ENCODE assay signal across 15 cellular contexts in genomic region chr18:48993586-48993985, GRCh38. TPM values are rescaled to one million over a fixed set of nuclear protein-coding genes. Genes with fewer than 3 reads are reported as not detected.
A peak's percentile ranks its signal among the peaks of the same experiment; 100 is the strongest.
DNase-seq lines count a peak whose midpoint lies in the region; ATAC-seq, FAIRE-seq and TF ChIP-seq lines count a peak whose summit lies in the region.
"Had no signal": no experiment of that assay in that cellular context is flagged by ENCODE, and none has a peak within 500 bp of the region (broad histone marks: within the 10 kb centered on the region; RNA-seq: fewer than 3 reads in every experiment).

No MANE protein-coding gene starts in this region.

- CTCF ChIA-PET in A549 (lab: Yijun Ruan, JAX): no interaction called here
- CTCF ChIA-PET in IMR-90 (lab: Yijun Ruan, JAX): interaction anchor here (0.6 kb wide), 1 partner anchor 19 kb away, joined by 3 read pairs; no protein-coding TSS in a partner anchor

- TF ChIP-seq RAD21 in A549 (conservative IDR thresholded peaks at IDR 0.05 in 1 of 2, IDR thresholded peaks at IDR 0.05 in 1 of 2) (no peak), IMR-90 (IDR thresholded peaks at IDR 0.05; ENCODE audit: low read length) (no peak)

- WGBS in A549 (ENCODE audit: missing lambda C conversion rate): 83% methylated on average over 10 of the region's 10 CpGs
- WGBS in IMR-90 (ENCODE audit: extremely low coverage in 2 of 2, insufficient read length in 1 of 2), 2 experiments: 57% methylated on average over 2 of the region's 10 CpGs; no CpG with 5 or more reads in 1 of the 2 experiments
- 43 to 45% methylated on average over 9 of the region's 10 CpGs for WGBS in esophagus squamous epithelium, 2 donors

- no peak overlapping the region for H3K9ac ChIP-seq in IMR-90 (ENCODE audit: low read depth, low read length)

- peak overlapping the region; percentile 67 for H3K18ac ChIP-seq in IMR-90 (ENCODE audit: low read depth, low read length)

- H3K9me3 ChIP-seq in A549 (no peaks in the 10 kb centered on the region), IMR-90 (ENCODE audit: control insufficient read depth, insufficient read depth, low read length) (no peaks in the 10 kb centered on the region), esophagus squamous epithelium (no peaks in the 10 kb centered on the region)

- peak overlapping the region; percentile 86 for H3K4ac ChIP-seq in IMR-90 (ENCODE audit: low read depth, low read length)

- peak overlapping the region; percentile 95 for H3K27ac Mint-ChIP-seq in osteocyte (ENCODE audit: unreplicated experiment)
- H3K27ac Mint-ChIP-seq: activated CD8-positive, alpha-beta T cell treated with anti-CD3 and anti-CD28 coated beads, Interleukin-2, amount 10 ng/mL, durations not matched to agents 7 days and 5 days; activated naive CD8-positive, alpha-beta T cell treated with anti-CD3 and anti-CD28 coated beads, Interleukin-2, amount 10 ng/mL, durations not matched to agents 7 days and 5 days had no signal

- H3K4me3 ChIP-seq in A549 (no peak overlapping the region), IMR-90 (ENCODE audit: insufficient read depth, low read depth, low read length) (no peak overlapping the region), esophagus squamous epithelium (no peak overlapping the region)
- H3K4me3 ChIP-seq: SK-N-MC had no signal

- peak overlapping the region; percentile 82 for H4K91ac ChIP-seq in IMR-90 (ENCODE audit: insufficient read depth, low read depth, low read length)

- no peak for FAIRE-seq in A549 (lab: Jason Lieb, UNC)

- H3K27me3 Mint-ChIP-seq in osteocyte (ENCODE audit: unreplicated experiment): no peaks in the 10 kb centered on the region

- DNase-seq in A549 (ENCODE audit: low read depth in 1 of 2, low spot score in 1 of 2) (no peak), IMR-90 (peak; percentile 66), esophagus squamous epithelium (lab: John Stamatoyannopoulos, UW) (no peak), osteocyte (ENCODE audit: extremely low spot score, unreplicated experiment) (no peak), NCI-H526 treated with DMSO at 0.1 percent for 48 hours (lab: John Stamatoyannopoulos, UW) (no peak), T1000 (lab: John Stamatoyannopoulos, UW) (no peak), DMS79 (lab: John Stamatoyannopoulos, UW) (no peak)
- DNase-seq: activated CD8-positive, alpha-beta T cell treated with anti-CD3 and anti-CD28 coated beads, Interleukin-2, amount 10 ng/mL, durations not matched to agents 7 days and 5 days; activated naive CD8-positive, alpha-beta T cell treated with anti-CD3 and anti-CD28 coated beads, Interleukin-2, amount 10 ng/mL, durations not matched to agents 7 days and 5 days; C1 segment of cervical spinal cord; effector memory CD4-positive, alpha-beta T cell; NCI-H510A; occipital lobe had no signal

- dilution Hi-C loops in IMR-90 (cut with HindIII; ENCODE audit: low sequenced_read_pairs, unreplicated experiment): no loop called here

- intact Hi-C loops in IMR-90 (cut with micrococcal nuclease): no loop called here
- intact Hi-C loops in esophagus squamous epithelium (cut with DNase I): no loop called here

- peaks cover 53% of the 10 kb centered on the region for H3K9me1 ChIP-seq in IMR-90 (ENCODE audit: insufficient read depth, low read length)

- peaks cover 0 to 30% of the 10 kb centered on the region in 2 experiments; a peak in 3 of 4 replicates for H3K79me1 ChIP-seq in IMR-90 (ENCODE audit: low read depth in 1 of 2, low read length in 2 of 2)

- H3K36me3 Mint-ChIP-seq in osteocyte (ENCODE audit: unreplicated experiment): no peaks in the 10 kb centered on the region
- H3K36me3 Mint-ChIP-seq: activated naive CD8-positive, alpha-beta T cell treated with anti-CD3 and anti-CD28 coated beads, Interleukin-2, amount 10 ng/mL, durations not matched to agents 7 days and 5 days had no signal

- H3K36me3 ChIP-seq in IMR-90 (ENCODE audit: control insufficient read depth, insufficient read depth, low read length) (no peaks in the 10 kb centered on the region), esophagus squamous epithelium (no peaks in the 10 kb centered on the region)

- H4K20me1 ChIP-seq in IMR-90 (ENCODE audit: insufficient read depth, low read length): peaks cover 6% of the 10 kb centered on the region; the same call in 1 of the 2 replicates

- no peak for ATAC-seq in A549
- ATAC-seq in IMR-90 (ENCODE audit: low read depth): no peak
- ATAC-seq in HG03432 (IDR thresholded peaks at IDR 0.05; ENCODE audit: unreplicated experiment): no peak
- ATAC-seq: activated CD8-positive, alpha-beta T cell treated with anti-CD3 and anti-CD28 coated beads, Interleukin-2, amount 10 ng/mL, durations not matched to agents 7 days and 5 days had no signal

- TF ChIP-seq POLR2A in A549 (IDR thresholded peaks at IDR 0.05; ENCODE audit: low read length) (no peak), IMR-90 (IDR thresholded peaks at IDR 0.05; ENCODE audit: low read depth, low read length) (no peak; the same call in 1 of the 2 replicates), esophagus squamous epithelium (IDR thresholded peaks at IDR 0.05) (no peak)

- H2BK20ac ChIP-seq in IMR-90 (ENCODE audit: low read depth, low read length): peak overlapping the region; percentile 96

- H3K14ac ChIP-seq in IMR-90 (replicated peaks; ENCODE audit: low read depth, low read length): peak overlapping the region; percentile 71

- no peak for TF ChIP-seq EP300 in A549 (IDR thresholded peaks at IDR 0.05)

- peaks cover 85% of the 10 kb centered on the region for H3K4me1 Mint-ChIP-seq in osteocyte (ENCODE audit: unreplicated experiment)

- H2AK5ac ChIP-seq in IMR-90 (ENCODE audit: low read depth, low read length): peak overlapping the region; percentile 90

- no TSS peak for BruUV-seq in IMR-90 (replicated peaks; lab: Mats Ljungman, UMichigan)

- H3K4me3 Mint-ChIP-seq in osteocyte (ENCODE audit: unreplicated experiment): no peak overlapping the region
- H3K4me3 Mint-ChIP-seq: activated CD8-positive, alpha-beta T cell treated with anti-CD3 and anti-CD28 coated beads, Interleukin-2, amount 10 ng/mL, durations not matched to agents 7 days and 5 days; activated naive CD8-positive, alpha-beta T cell treated with anti-CD3 and anti-CD28 coated beads, Interleukin-2, amount 10 ng/mL, durations not matched to agents 7 days and 5 days had no signal

- H4K5ac ChIP-seq in IMR-90 (ENCODE audit: low read depth, low read length): peak overlapping the region; percentile 58

- peak overlapping the region; percentile 11 to 12; a peak in 1 of 4 replicates for H4K8ac ChIP-seq in IMR-90 (ENCODE audit: low read depth in 2 of 2, low read length in 2 of 2)

- H2BK15ac ChIP-seq in IMR-90 (ENCODE audit: low read depth, low read length): peak overlapping the region; percentile 8; the same call in 2 of the 3 replicates

- peak overlapping the region; percentile 20; the same call in 1 of the 2 replicates for H3K56ac ChIP-seq in IMR-90 (ENCODE audit: extremely low read depth, insufficient read depth, low read length)

- peak overlapping the region; percentile 91 to 100 for H3K27ac ChIP-seq in A549
- peak overlapping the region; percentile 30 for H3K27ac ChIP-seq in IMR-90 (ENCODE audit: insufficient read depth, low read length)
- H3K27ac ChIP-seq in esophagus squamous epithelium: peak overlapping the region in 3 of 4 donors; percentile 49 to 60 (median 53)
- H3K27ac ChIP-seq: SK-N-MC had no signal

- H3K23ac ChIP-seq in IMR-90 (ENCODE audit: low read depth, low read length): peak overlapping the region; percentile 81

- H2BK120ac ChIP-seq in IMR-90 (ENCODE audit: low read depth, low read length): peak overlapping the region; percentile 92

- POLR2A ChIA-PET in A549 (lab: Yijun Ruan, JAX): interaction anchor here (0.8 kb wide), 1 partner anchor 41 kb away, joined by 4 read pairs; no protein-coding TSS in a partner anchor
- POLR2A ChIA-PET in IMR-90 (lab: Charles Lee; ENCODE audit: unreplicated experiment): no interaction called here

- H3K9me3 Mint-ChIP-seq in osteocyte (ENCODE audit: unreplicated experiment): no peaks in the 10 kb centered on the region
- H3K9me3 Mint-ChIP-seq: activated naive CD8-positive, alpha-beta T cell treated with anti-CD3 and anti-CD28 coated beads, Interleukin-2, amount 10 ng/mL, durations not matched to agents 7 days and 5 days had no signal

- H2BK5ac ChIP-seq in IMR-90 (ENCODE audit: low read depth, low read length, poor library complexity, severe bottlenecking): peak overlapping the region; percentile 68

- peak overlapping the region; percentile 53 for H3K4me2 ChIP-seq in A549
- H3K4me2 ChIP-seq in IMR-90 (ENCODE audit: low read depth, low read length): peak overlapping the region; percentile 80

- H3K4me1 ChIP-seq in A549 (peaks cover 87% of the 10 kb centered on the region), IMR-90 (ENCODE audit: control insufficient read depth, insufficient read depth, low read length) (peaks cover 53% of the 10 kb centered on the region), esophagus squamous epithelium (peaks cover 0 to 55% (median 9%) of the 10 kb centered on the region in 3 donors)

- H2AFZ ChIP-seq in IMR-90 (replicated peaks; ENCODE audit: low read length, poor library complexity): peak overlapping the region; percentile 46

- in situ Hi-C loops in IMR-90 (cut with MboI; ENCODE audit: low sequenced_read_pairs): no loop called here

- H2AK9ac ChIP-seq in IMR-90 (replicated peaks; ENCODE audit: low read depth, low read length, poor library complexity): peak overlapping the region; percentile 53

- H3K27me3 ChIP-seq in IMR-90 (ENCODE audit: control insufficient read depth, insufficient read depth, low read length) (no peaks in the 10 kb centered on the region), esophagus squamous epithelium (no peaks in the 10 kb centered on the region)

- TF ChIP-seq CTCF in A549 (IDR thresholded peaks at IDR 0.05) (no peak), IMR-90 (conservative IDR thresholded peaks at IDR 0.05; ENCODE audit: low read depth, low read length) (no peak), esophagus squamous epithelium (IDR thresholded peaks at IDR 0.05) (no peak), osteocyte (IDR thresholded peaks at IDR 0.05) (no peak)

TF ChIP-seq in A549, 52 proteins besides CTCF, POLR2A, EP300 and RAD21 (continues in another document):
- TF ChIP-seq EHF (CRISPR knock-in tag; IDR thresholded peaks at IDR 0.05) (no peak), TFCP2L1 (CRISPR knock-in tag; IDR thresholded peaks at IDR 0.05) (no peak)

TF ChIP-seq in IMR-90, 13 proteins besides CTCF, POLR2A, EP300 and RAD21 (continues in another document):
- TF ChIP-seq RFX5 (IDR thresholded peaks at IDR 0.05; ENCODE audit: low read depth, low read length): peak; percentile 56; the same call in 1 of the 2 replicates

RNA-seq across cellular contexts. Expression of gene SMAD7, which starts 42.8 kb away (rescaled TPM):
- polyA plus RNA-seq in A549 (2011; rRNA removed) (18.9 and 19.9 TPM in 2 replicates), A549 (2017; fragmentation: RNase III; extraction: RNeasy Plus Mini Kit Qiagen cat#74134 plus additional on column Dnase treatment) (26.9 to 29.1 TPM (median 29.0 TPM) in 3 replicates), IMR-90 (2012; rRNA removed) (17.6 and 17.9 TPM in 2 replicates)
- polyA plus RNA-seq in A549 (2012; cell fraction: cytosol; rRNA removed): 38.2 and 48.5 TPM in 2 replicates
- 76.0 and 84.4 TPM in 2 replicates for polyA plus RNA-seq in A549 (2012; cell fraction: nucleus; rRNA removed)
- 51.4 and 52.2 TPM in 2 replicates for polyA minus RNA-seq in A549 (2011; rRNA and poly(A)+ RNA removed)
- total RNA-seq in IMR-90 (2012; rRNA removed) (13.3 and 15.8 TPM in 2 replicates), esophagus squamous epithelium (10 to 100 TPM in 2 of 4 donors, 1 to 10 TPM in 2; 4.2 to 26.5 (median 9.0) TPM), osteocyte (53.6 and 55.8 TPM in 2 replicates)
- polyA plus RNA-seq in IMR-90 (2012; cell fraction: cytosol; rRNA removed): 8.3 and 14.6 TPM in 2 replicates
- 22.6 and 22.9 TPM in 2 replicates for polyA plus RNA-seq in IMR-90 (2012; cell fraction: nucleus; rRNA removed; ENCODE audit: low replicate concordance)

Comparison
In these comparisons a context has a peak if more than half of its experiments do, and no peak if none do; other contexts are left out.
1. H3K27ac ChIP-seq: peak in every context shown above with its lines; median percentile 96 in A549; 53 in esophagus squamous epithelium; 30 in IMR-90.